In genomic region chr13:31424130-31424729, GRCh38 we compare ENCODE assay signal across 9 cellular contexts.
DNase-seq lines count a peak whose midpoint lies in the region; ATAC-seq, FAIRE-seq and TF ChIP-seq lines count a peak whose summit lies in the region.
"Had no signal": no experiment of that assay in that cellular context is flagged by ENCODE, and none has a peak within 500 bp of the region (broad histone marks: within the 10 kb centered on the region; RNA-seq: fewer than 3 reads in every experiment).

No MANE protein-coding gene starts in this region.

- FAIRE-seq in endothelial cell of umbilical vein (lab: Jason Lieb, UNC), result peak; percentile 83

- H3K4me3 Mint-ChIP-seq in Caco-2 (ENCODE audit: unreplicated experiment), result no peak overlapping the region
- no peak overlapping the region for H3K4me3 Mint-ChIP-seq in activated CD4-positive, alpha-beta memory T cell treated with anti-CD3 and anti-CD28 coated beads for 36 hours
- H3K4me3 Mint-ChIP-seq: activated naive CD4-positive, alpha-beta T cell treated with anti-CD3 and anti-CD28 coated beads, Interleukin-2, amount 50 U/mL, for 24 hours had no signal

- no peak overlapping the region for H3K27ac ChIP-seq in endothelial cell of umbilical vein (ENCODE audit: insufficient read depth, low read depth, low read length)

- H3K27ac Mint-ChIP-seq in Caco-2 (ENCODE audit: unreplicated experiment), result no peak overlapping the region
- no peak overlapping the region for H3K27ac Mint-ChIP-seq in activated CD4-positive, alpha-beta memory T cell treated with anti-CD3 and anti-CD28 coated beads for 36 hours
- H3K27ac Mint-ChIP-seq: activated naive CD4-positive, alpha-beta T cell treated with anti-CD3 and anti-CD28 coated beads, Interleukin-2, amount 50 U/mL, for 24 hours had no signal

- no peaks in the 10 kb centered on the region for H4K20me1 ChIP-seq in endothelial cell of umbilical vein (replicated peaks; ENCODE audit: control insufficient read depth, extremely low read depth, insufficient read depth, low read length)

- CTCF ChIA-PET in Caco-2 (lab: Charles Lee) (interaction anchor here (0.5 to 3.4 kb wide), 16 partner anchors 9 to 382 kb away, joined by 3 to 24 read pairs (median 4); no protein-coding TSS in a partner anchor), endothelial cell of umbilical vein (lab: Charles Lee) (interaction anchor here (0.5 to 10.3 kb wide), 37 partner anchors 9 to 1992 kb away, joined by 3 to 244 read pairs (median 4); partner anchors contain the start of genes B3GLCT and RXFP2)
- CTCF ChIA-PET in activated CD4-positive, alpha-beta memory T cell treated with anti-CD3 and anti-CD28 coated beads for 36 hours (lab: Charles Lee), result interaction anchor here (0.6 to 6.0 kb wide), 19 partner anchors 9 to 380 kb away, joined by 3 to 58 read pairs (median 4); no protein-coding TSS in a partner anchor

- no peak for TF ChIP-seq POLR2A in endothelial cell of umbilical vein (IDR thresholded peaks at IDR 0.05; ENCODE audit: low read depth, low read length)

- H3K4me3 ChIP-seq in Caco-2 (ENCODE audit: low read depth, low read length), result no peak overlapping the region
- no peak overlapping the region for H3K4me3 ChIP-seq in endothelial cell of umbilical vein (replicated peaks in 1 of 3; ENCODE audit: insufficient read depth in 1 of 3, low read depth in 1 of 3, low read length in 3 of 3)

- no peaks in the 10 kb centered on the region for H3K9me1 ChIP-seq in endothelial cell of umbilical vein (replicated peaks; ENCODE audit: control insufficient read depth, extremely low read depth, insufficient read depth, low read length)

- dilution Hi-C loops in endothelial cell of umbilical vein (cut with MboI; ENCODE audit: extremely low pct_ligation_motif_present, low sequenced_read_pairs), result loop anchor here (25.0 kb wide), 1 partner anchor 187 kb away; no protein-coding TSS in a partner anchor

- no peaks in the 10 kb centered on the region for H3K79me2 ChIP-seq in endothelial cell of umbilical vein (ENCODE audit: control insufficient read depth, insufficient read depth, low read length)

- H3K36me3 ChIP-seq in Caco-2 (ENCODE audit: control insufficient read depth, insufficient read depth, low read length) (no peaks in the 10 kb centered on the region), endothelial cell of umbilical vein (ENCODE audit: control insufficient read depth in 2 of 2, extremely low read depth in 1 of 2, insufficient read depth in 2 of 2, low read length in 2 of 2) (no peaks in the 10 kb centered on the region)

- BruUV-seq in Caco-2 (replicated peaks; lab: Mats Ljungman, UMichigan), result no TSS peak
- BruUV-seq in endothelial cell of umbilical vein (replicated peaks; lab: Mats Ljungman, UMichigan), result no TSS peak

- TF ChIP-seq CTCF in Caco-2 (IDR thresholded peaks at IDR 0.05; ENCODE audit: insufficient read depth in 1 of 2, low read depth in 1 of 2, low read length in 1 of 2, severe bottlenecking in 1 of 2, unreplicated experiment in 1 of 2) (peak; percentile 94 to 97), endothelial cell of umbilical vein (IDR thresholded peaks at IDR 0.05; ENCODE audit: extremely low read depth in 1 of 2, insufficient read depth in 1 of 2, low read depth in 1 of 2, low read length in 2 of 2) (peak; percentile 90 to 95)

- POLR2A ChIA-PET in Caco-2 (lab: Charles Lee), result no interaction called here
- POLR2A ChIA-PET in activated CD4-positive, alpha-beta memory T cell treated with anti-CD3 and anti-CD28 coated beads for 36 hours (lab: Charles Lee), result no interaction called here
- POLR2A ChIA-PET in endothelial cell of umbilical vein (lab: Charles Lee), result interaction anchor here (0.6 kb wide), 1 partner anchor 154 kb away, joined by 3 read pairs; no protein-coding TSS in a partner anchor

- no peaks in the 10 kb centered on the region for H3K9me3 Mint-ChIP-seq in Caco-2 (ENCODE audit: unreplicated experiment)
- H3K9me3 Mint-ChIP-seq in activated CD4-positive, alpha-beta memory T cell treated with anti-CD3 and anti-CD28 coated beads for 36 hours, result no peaks in the 10 kb centered on the region
- H3K9me3 Mint-ChIP-seq: activated naive CD4-positive, alpha-beta T cell treated with anti-CD3 and anti-CD28 coated beads, Interleukin-2, amount 50 U/mL, for 24 hours had no signal

- H3K4me1 Mint-ChIP-seq in Caco-2 (ENCODE audit: low read depth, unreplicated experiment), result no peaks in the 10 kb centered on the region
- peaks cover 4% of the 10 kb centered on the region for H3K4me1 Mint-ChIP-seq in activated CD4-positive, alpha-beta memory T cell treated with anti-CD3 and anti-CD28 coated beads for 36 hours (ENCODE audit: low read depth)

- ATAC-seq in GM19395 (IDR thresholded peaks at IDR 0.05; ENCODE audit: unreplicated experiment) (peak; percentile 94), HG03432 (IDR thresholded peaks at IDR 0.05; ENCODE audit: unreplicated experiment) (peak; percentile 98)

- H3K9me3 ChIP-seq in Caco-2, result no peaks in the 10 kb centered on the region
- H3K9me3 ChIP-seq in endothelial cell of umbilical vein (replicated peaks; ENCODE audit: control insufficient read depth, insufficient read depth, low read length), result no peaks in the 10 kb centered on the region

- H3K27me3 ChIP-seq in Caco-2 (replicated peaks; ENCODE audit: control insufficient read depth, insufficient read depth, low read length) (no peaks in the 10 kb centered on the region), endothelial cell of umbilical vein (ENCODE audit: control insufficient read depth in 2 of 2, insufficient read depth in 2 of 2, low read length in 2 of 2) (peaks cover 6 to 12% of the 10 kb centered on the region in 2 experiments)

- no peaks in the 10 kb centered on the region for H3K4me1 ChIP-seq in Caco-2
- H3K4me1 ChIP-seq in endothelial cell of umbilical vein (ENCODE audit: control insufficient read depth, extremely low read depth, insufficient read depth, low read length), result peaks cover 7% of the 10 kb centered on the region

- H3K4me2 ChIP-seq in endothelial cell of umbilical vein (ENCODE audit: insufficient read depth, low read length), result no peak overlapping the region

- intact Hi-C loops in Caco-2 (cut with micrococcal nuclease; ENCODE audit: unreplicated experiment), result loop anchor here (1.0 to 10.0 kb wide), 2 partner anchors 188 to 249 kb away; no protein-coding TSS in a partner anchor
- intact Hi-C loops in activated CD4-positive, alpha-beta memory T cell treated with anti-CD3 and anti-CD28 coated beads for 36 hours (cut with micrococcal nuclease), result loop anchor here (1.0 to 10.0 kb wide), 3 partner anchors 188 to 449 kb away; partner anchors contain the start of gene B3GLCT
- intact Hi-C loops in endothelial cell of umbilical vein (cut with micrococcal nuclease), result loop anchor here (1.0 to 2.0 kb wide), 5 partner anchors 135 to 379 kb away; partner anchors contain the start of gene B3GLCT

- H2AFZ ChIP-seq in endothelial cell of umbilical vein (ENCODE audit: low read depth, low read length), result peak overlapping the region; percentile 63

- H3K9ac ChIP-seq in endothelial cell of umbilical vein (replicated peaks; ENCODE audit: extremely low read depth, insufficient read depth, low read length), result no peak overlapping the region

- H3K27me3 Mint-ChIP-seq in Caco-2 (ENCODE audit: insufficient read depth, unreplicated experiment), result peaks cover 10% of the 10 kb centered on the region
- H3K27me3 Mint-ChIP-seq in activated CD4-positive, alpha-beta memory T cell treated with anti-CD3 and anti-CD28 coated beads for 36 hours, result peaks cover 5% of the 10 kb centered on the region

- no peaks in the 10 kb centered on the region for H3K36me3 Mint-ChIP-seq in Caco-2 (ENCODE audit: insufficient read depth, unreplicated experiment)
- no peaks in the 10 kb centered on the region for H3K36me3 Mint-ChIP-seq in activated CD4-positive, alpha-beta memory T cell treated with anti-CD3 and anti-CD28 coated beads for 36 hours
- H3K36me3 Mint-ChIP-seq: activated naive CD4-positive, alpha-beta T cell treated with anti-CD3 and anti-CD28 coated beads, Interleukin-2, amount 50 U/mL, for 24 hours had no signal

- DNase-seq in Caco-2, result peak; percentile 82 to 83
- peak; percentile 83 to 93 for DNase-seq in NCI-H526 (lab: John Stamatoyannopoulos, UW)
- peak; percentile 78 for DNase-seq in activated CD4-positive, alpha-beta memory T cell treated with anti-CD3 and anti-CD28 coated beads for 36 hours
- peak; percentile 82 for DNase-seq in endothelial cell of umbilical vein (ENCODE audit: low read depth, low spot score)
- DNase-seq in mucosa of gallbladder (ENCODE audit: low spot score), result peak; percentile 83
- DNase-seq in stimulated activated CD8-positive, alpha-beta memory T cell treated with anti-CD3 and anti-CD28 coated beads, Interleukin-7, amount 100 ng/mL, for 48 hours (ENCODE audit: extremely low read depth in 1 of 2, low read depth in 1 of 2), result peak; percentile 6 to 32

TF ChIP-seq in endothelial cell of umbilical vein, 7 proteins besides CTCF, POLR2A, EP300 and RAD21:
- TF ChIP-seq MAX (IDR thresholded peaks at IDR 0.05; ENCODE audit: insufficient read depth, insufficient read length) (no peak), GATA2 (IDR thresholded peaks at IDR 0.05; ENCODE audit: insufficient read depth, insufficient read length, low read depth, low read length) (no peak), MYC (IDR thresholded peaks at IDR 0.05; ENCODE audit: low read depth, low read length) (no peak), POLR2AphosphoS5 (IDR thresholded peaks at IDR 0.05; ENCODE audit: insufficient read depth, low read depth, low read length) (no peak), JUN (IDR thresholded peaks at IDR 0.05; ENCODE audit: borderline replicate concordance, insufficient read depth, insufficient read length, low read depth) (no peak), FOS (IDR thresholded peaks at IDR 0.05; ENCODE audit: borderline replicate concordance, insufficient read depth, low read length) (no peak), EZH2 (IDR thresholded peaks at IDR 0.05; ENCODE audit: borderline replicate concordance, low read depth, low read length, severe bottlenecking) (no peak)

Comparison
In these comparisons a context has a peak if more than half of its experiments do, and no peak if none do; other contexts are left out.
1. DNase-seq: peak in every context shown above with its lines; median percentile 88 in NCI-H526; 83 in mucosa of gallbladder; 82 in Caco-2; 82 in endothelial cell of umbilical vein; 78 in activated CD4-positive, alpha-beta memory T cell treated with anti-CD3 and anti-CD28 coated beads for 36 hours; 19 in stimulated activated CD8-positive, alpha-beta memory T cell treated with anti-CD3 and anti-CD28 coated beads, Interleukin-7, amount 100 ng/mL, for 48 hours.